Comparison of ENCODE assay signal across 14 cellular contexts in genomic region chr14:102853703-102854396, GRCh38.
"Had no signal": no experiment of that assay in that cellular context is flagged by ENCODE, and none has a peak within 500 bp of the region (broad histone marks: within the 10 kb centered on the region; RNA-seq: fewer than 3 reads in every experiment).

No MANE protein-coding gene starts in this region.

- H3K4me3 Mint-ChIP-seq: activated naive CD8-positive, alpha-beta T cell treated with anti-CD3 and anti-CD28 coated beads for 36 hours; activated T-helper 17 cell treated with anti-CD3 and anti-CD28 coated beads, Interleukin-2, amount 50 U/mL, for 72 hours; natural killer cell treated with Interleukin-12 subunit alpha and Interleukin-12 subunit beta and Interleukin-15 and Interleukin-18, amount 100 ng/mL, for 72 hours; stimulated activated memory B cell treated with anti-CD40 and anti-IgM and Interleukin-4, amounts not matched to agents 10 μg/mL and 1 μg/mL and 100 μg/mL, for 72 hours; T-helper 1 cell treated with Interleukin-12 subunit alpha and Interleukin-12 subunit beta and Interleukin-4 antibody, amounts not matched to agents 30 μg/mL and 1 μg/mL, for 36 hours had no signal

- H3K27ac Mint-ChIP-seq: activated naive CD8-positive, alpha-beta T cell treated with anti-CD3 and anti-CD28 coated beads for 36 hours; activated T-helper 17 cell treated with anti-CD3 and anti-CD28 coated beads, Interleukin-2, amount 50 U/mL, for 72 hours; natural killer cell treated with Interleukin-12 subunit alpha and Interleukin-12 subunit beta and Interleukin-15 and Interleukin-18, amount 100 ng/mL, for 72 hours; stimulated activated memory B cell treated with anti-CD40 and anti-IgM and Interleukin-4, amounts not matched to agents 10 μg/mL and 1 μg/mL and 100 μg/mL, for 72 hours; T-helper 1 cell treated with Interleukin-12 subunit alpha and Interleukin-12 subunit beta and Interleukin-4 antibody, amounts not matched to agents 30 μg/mL and 1 μg/mL, for 36 hours had no signal

- H3K27me3 Mint-ChIP-seq: activated naive CD8-positive, alpha-beta T cell treated with anti-CD3 and anti-CD28 coated beads for 36 hours; activated T-helper 17 cell treated with anti-CD3 and anti-CD28 coated beads, Interleukin-2, amount 50 U/mL, for 72 hours; natural killer cell treated with Interleukin-12 subunit alpha and Interleukin-12 subunit beta and Interleukin-15 and Interleukin-18, amount 100 ng/mL, for 72 hours; stimulated activated memory B cell treated with anti-CD40 and anti-IgM and Interleukin-4, amounts not matched to agents 10 μg/mL and 1 μg/mL and 100 μg/mL, for 72 hours had no signal

- DNase-seq: activated CD4-positive, CD25-positive, alpha-beta regulatory T cell; activated naive CD8-positive, alpha-beta T cell treated with anti-CD3 and anti-CD28 coated beads for 36 hours; esophagus squamous epithelium; heart left ventricle; mammary epithelial cell; nucleus accumbens; right cardiac atrium; substantia nigra; trophoblast cell had no signal

- ATAC-seq: heart left ventricle; left lobe of liver; natural killer cell treated with Interleukin-12 subunit alpha and Interleukin-12 subunit beta and Interleukin-15 and Interleukin-18, amount 100 ng/mL, for 72 hours; right cardiac atrium; stimulated activated memory B cell treated with anti-CD40 and anti-IgM and Interleukin-4, amounts not matched to agents 10 μg/mL and 1 μg/mL and 100 μg/mL, for 72 hours had no signal

- H3K9me3 Mint-ChIP-seq: activated T-helper 17 cell treated with anti-CD3 and anti-CD28 coated beads, Interleukin-2, amount 50 U/mL, for 72 hours; natural killer cell treated with Interleukin-12 subunit alpha and Interleukin-12 subunit beta and Interleukin-15 and Interleukin-18, amount 100 ng/mL, for 72 hours; stimulated activated memory B cell treated with anti-CD40 and anti-IgM and Interleukin-4, amounts not matched to agents 10 μg/mL and 1 μg/mL and 100 μg/mL, for 72 hours; T-helper 1 cell treated with Interleukin-12 subunit alpha and Interleukin-12 subunit beta and Interleukin-4 antibody, amounts not matched to agents 30 μg/mL and 1 μg/mL, for 36 hours had no signal
